In genomic region chr16:15653227-15653626, GRCh38 we compare ENCODE assay signal across 10 cellular contexts.
DNase-seq lines count a peak whose midpoint lies in the region; ATAC-seq and TF ChIP-seq lines count a peak whose summit lies in the region.
"Had no signal": no experiment of that assay in that cellular context is flagged by ENCODE, and none has a peak within 500 bp of the region (broad histone marks: within the 10 kb centered on the region; RNA-seq: fewer than 3 reads in every experiment).

No MANE protein-coding gene starts in this region.

- in situ Hi-C loops in GM13977 (cut with MboI; ENCODE audit: low pct_unique_long_range_greater_than_20kb, low sequenced_read_pairs, unreplicated experiment): no loop called here

- no peaks in the 10 kb centered on the region for H3K27me3 Mint-ChIP-seq in T-helper 2 cell treated with Interferon-gamma antibody and Interleukin-4, amounts not matched to agents 5 μg/mL and 100 μg/mL, for 36 hours (ENCODE audit: low read depth)
- no peaks in the 10 kb centered on the region for H3K27me3 Mint-ChIP-seq in stimulated activated naive CD8-positive, alpha-beta T cell treated with anti-CD3 and anti-CD28 coated beads, Interleukin-15, amount 100 ng/mL, for 72 hours

- H3K9me3 Mint-ChIP-seq in T-helper 2 cell treated with Interferon-gamma antibody and Interleukin-4, amounts not matched to agents 5 μg/mL and 100 μg/mL, for 36 hours: no peaks in the 10 kb centered on the region
- H3K9me3 Mint-ChIP-seq in stimulated activated naive CD8-positive, alpha-beta T cell treated with anti-CD3 and anti-CD28 coated beads, Interleukin-15, amount 100 ng/mL, for 72 hours: no peaks in the 10 kb centered on the region
- H3K9me3 Mint-ChIP-seq: CD14-positive monocyte had no signal

- peaks cover 33% of the 10 kb centered on the region for H3K4me1 Mint-ChIP-seq in T-helper 2 cell treated with Interferon-gamma antibody and Interleukin-4, amounts not matched to agents 5 μg/mL and 100 μg/mL, for 36 hours (ENCODE audit: low read depth)
- H3K4me1 Mint-ChIP-seq in stimulated activated naive CD8-positive, alpha-beta T cell treated with anti-CD3 and anti-CD28 coated beads, Interleukin-15, amount 100 ng/mL, for 72 hours: peaks cover 62% of the 10 kb centered on the region

- no peak for DNase-seq in T-helper 2 cell treated with Interferon-gamma antibody and Interleukin-4, amounts not matched to agents 5 μg/mL and 100 μg/mL, for 36 hours (ENCODE audit: low spot score)
- DNase-seq in T-helper 2 cell: no peak
- peak; percentile 71 for DNase-seq in fibroblast of the conjunctiva (ENCODE audit: low read depth)
- no peak for DNase-seq in stimulated activated naive CD8-positive, alpha-beta T cell treated with anti-CD3 and anti-CD28 coated beads, Interleukin-15, amount 100 ng/mL, for 72 hours
- DNase-seq in GM13977 (ENCODE audit: low spot score): no peak
- no peak for DNase-seq in SKM-1 (lab: John Stamatoyannopoulos, UW; ENCODE audit: unreplicated experiment)

- no peak for TF ChIP-seq CTCF in GM13977 (IDR thresholded peaks at IDR 0.05; ENCODE audit: extremely low read depth, insufficient read depth, missing control alignments)

- ATAC-seq in SK-N-SH treated with all-trans-retinoic acid at 6 μM for 48 hours (peak; percentile 22; the same call in 2 of the 3 replicates), HG03469 (IDR thresholded peaks at IDR 0.05; ENCODE audit: unreplicated experiment) (no peak)
- ATAC-seq in stimulated activated naive CD8-positive, alpha-beta T cell treated with anti-CD3 and anti-CD28 coated beads, Interleukin-15, amount 100 ng/mL, for 72 hours: no peak
- ATAC-seq: HCT116 had no signal

- H3K27ac Mint-ChIP-seq in T-helper 2 cell treated with Interferon-gamma antibody and Interleukin-4, amounts not matched to agents 5 μg/mL and 100 μg/mL, for 36 hours: no peak overlapping the region
- peak overlapping the region in 1 of 2 donors; percentile 59 for H3K27ac Mint-ChIP-seq in stimulated activated naive CD8-positive, alpha-beta T cell treated with anti-CD3 and anti-CD28 coated beads, Interleukin-15, amount 100 ng/mL, for 72 hours

- H3K36me3 Mint-ChIP-seq in T-helper 2 cell treated with Interferon-gamma antibody and Interleukin-4, amounts not matched to agents 5 μg/mL and 100 μg/mL, for 36 hours (ENCODE audit: low read depth): peaks cover 21% of the 10 kb centered on the region

- H3K4me3 Mint-ChIP-seq in T-helper 2 cell treated with Interferon-gamma antibody and Interleukin-4, amounts not matched to agents 5 μg/mL and 100 μg/mL, for 36 hours: peak overlapping the region; percentile 93
- H3K4me3 Mint-ChIP-seq in stimulated activated naive CD8-positive, alpha-beta T cell treated with anti-CD3 and anti-CD28 coated beads, Interleukin-15, amount 100 ng/mL, for 72 hours: peak overlapping the region; percentile 24 to 64
- H3K4me3 Mint-ChIP-seq: CD14-positive monocyte had no signal

TF ChIP-seq in SK-N-SH treated with all-trans-retinoic acid at 6 μM for 48 hours, 23 proteins besides CTCF, POLR2A, EP300 and RAD21:
- no peak for TF ChIP-seq TSHZ2 (CRISPR knock-in tag; IDR thresholded peaks at IDR 0.05)
- TF ChIP-seq POU6F1 (CRISPR knock-in tag; IDR thresholded peaks at IDR 0.05; ENCODE audit: borderline replicate concordance, low read depth): no peak
- no peak for TF ChIP-seq ZC3H10 (CRISPR knock-in tag; IDR thresholded peaks at IDR 0.05)
- no peak for TF ChIP-seq CREB5 (CRISPR knock-in tag; IDR thresholded peaks at IDR 0.05; ENCODE audit: low read depth)
- TF ChIP-seq ZNF565 (CRISPR knock-in tag; conservative IDR thresholded peaks at IDR 0.05; ENCODE audit: low read depth): no peak
- TF ChIP-seq TOX (CRISPR knock-in tag; IDR thresholded peaks at IDR 0.05; ENCODE audit: borderline replicate concordance): no peak
- TF ChIP-seq CSDC2 (CRISPR knock-in tag; IDR thresholded peaks at IDR 0.05): no peak
- no peak for TF ChIP-seq ISL1 (CRISPR knock-in tag; IDR thresholded peaks at IDR 0.05)
- no peak for TF ChIP-seq RARB (CRISPR knock-in tag; IDR thresholded peaks at IDR 0.05)
- no peak for TF ChIP-seq GLIS3 (CRISPR knock-in tag; IDR thresholded peaks at IDR 0.05)
- no peak for TF ChIP-seq ZNF70 (CRISPR knock-in tag; IDR thresholded peaks at IDR 0.05)
- no peak for TF ChIP-seq SNAI2 (CRISPR knock-in tag; IDR thresholded peaks at IDR 0.05)
- no peak for TF ChIP-seq OSR1 (CRISPR knock-in tag; IDR thresholded peaks at IDR 0.05)
- no peak for TF ChIP-seq ZNF8 (CRISPR knock-in tag; IDR thresholded peaks at IDR 0.05)
- TF ChIP-seq ZFP30 (CRISPR knock-in tag; IDR thresholded peaks at IDR 0.05): no peak
- no peak for TF ChIP-seq BACH2 (CRISPR knock-in tag; IDR thresholded peaks at IDR 0.05; ENCODE audit: borderline replicate concordance)
